ENCODE assay signal across 27 cellular contexts in genomic region chr9:99515874-99516656, GRCh38.
DNase-seq lines count a peak whose midpoint lies in the region; ATAC-seq, FAIRE-seq and TF ChIP-seq lines count a peak whose summit lies in the region.
"Had no signal": no experiment of that assay in that cellular context is flagged by ENCODE, and none has a peak within 500 bp of the region (broad histone marks: within the 10 kb centered on the region; RNA-seq: fewer than 3 reads in every experiment).

No MANE protein-coding gene starts in this region.

- peaks cover 25% of the 10 kb centered on the region for H3K4me1 Mint-ChIP-seq in CD14-positive monocyte
- H3K4me1 Mint-ChIP-seq: activated naive CD4-positive, alpha-beta T cell treated with anti-CD3 and anti-CD28 coated beads, Interleukin-2, amount 50 U/mL, for 24 hours; nephron progenitor cell had no signal

- no peak overlapping the region for H4K8ac ChIP-seq in H1 (ENCODE audit: extremely low read depth, insufficient read depth, low read length)

- no peak overlapping the region for H3K56ac ChIP-seq in H1 (replicated peaks; ENCODE audit: insufficient read length, low read depth, low read length)

- H4K5ac ChIP-seq in H1 (ENCODE audit: insufficient read length, low read depth, low read length), result no peak overlapping the region

- H3K79me2 ChIP-seq in H1 (ENCODE audit: control insufficient read depth in 1 of 2, insufficient read depth in 2 of 2, low read length in 2 of 2), result no peaks in the 10 kb centered on the region
- H3K79me2 ChIP-seq: hepatocyte, parathyroid adenoma had no signal

- no peak overlapping the region for H3K14ac ChIP-seq in H1 (ENCODE audit: insufficient read length)

- no peak for TF ChIP-seq EP300 in H1 (IDR thresholded peaks at IDR 0.05; ENCODE audit: borderline replicate concordance in 1 of 2, low read depth in 2 of 2, low read length in 2 of 2)

- H2BK12ac ChIP-seq in H1 (ENCODE audit: low read depth, low read length), result 0 out of 2 replicates have a peak overlapping the region, but pooled peaks have one; percentile 80

- no peaks in the 10 kb centered on the region for H3K36me3 Mint-ChIP-seq in CD14-positive monocyte
- H3K36me3 Mint-ChIP-seq: activated CD8-positive, alpha-beta memory T cell treated with anti-CD3 and anti-CD28 coated beads, Interleukin-2, amount 10 ng/mL, durations not matched to agents 7 days and 5 days; activated naive CD4-positive, alpha-beta T cell treated with anti-CD3 and anti-CD28 coated beads, Interleukin-2, amount 50 U/mL, for 24 hours; CD4-positive, alpha-beta memory T cell had no signal

- no peak overlapping the region for H3K23ac ChIP-seq in H1 (ENCODE audit: insufficient read length)

- H3K36me3 ChIP-seq in H1 (ENCODE audit: control insufficient read depth in 2 of 4, insufficient read depth in 4 of 4, low read length in 3 of 4), result no peaks in the 10 kb centered on the region
- H3K36me3 ChIP-seq: sigmoid colon, uterus had no signal

- intact Hi-C loops in CD14-positive monocyte (cut with micrococcal nuclease), result loop anchor here in 1 of 2 donors (5.0 to 10.0 kb wide), 3 partner anchors 76 to 149 kb away; no protein-coding TSS in a partner anchor

- no peak for ATAC-seq in GM18517 (IDR thresholded peaks at IDR 0.05; ENCODE audit: unreplicated experiment)
- ATAC-seq in HG02852 (IDR thresholded peaks at IDR 0.05; ENCODE audit: unreplicated experiment), result no peak
- no peak for ATAC-seq in HG02870 (IDR thresholded peaks at IDR 0.05; ENCODE audit: unreplicated experiment)
- ATAC-seq: activated CD8-positive, alpha-beta memory T cell treated with anti-CD3 and anti-CD28 coated beads, Interleukin-2, amount 10 ng/mL, durations not matched to agents 7 days and 5 days had no signal

- H2BK120ac ChIP-seq in H1 (replicated peaks; ENCODE audit: low read depth, low read length), result peak overlapping the region; percentile 47

- no peak for DNase-seq in CD14-positive monocyte (ENCODE audit: low spot score)
- no peak for DNase-seq in GM12892 (ENCODE audit: insufficient read length)
- peak; percentile 59 for DNase-seq in NCI-H82 treated with DMSO at 0.1 percent for 48 hours (lab: John Stamatoyannopoulos, UW; ENCODE audit: unreplicated experiment)
- DNase-seq in H1 (ENCODE audit: low read depth in 1 of 2, low spot score in 2 of 2), result no peak
- no peak for DNase-seq in midbrain (lab: John Stamatoyannopoulos, UW)
- DNase-seq: activated CD4-positive, CD25-positive, alpha-beta regulatory T cell treated with anti-CD3 and anti-CD28 coated beads, Interleukin-2, amount 50 U/mL, for 72 hours; activated CD8-positive, alpha-beta memory T cell treated with anti-CD3 and anti-CD28 coated beads, Interleukin-2, amount 10 ng/mL, durations not matched to agents 7 days and 5 days; CD4-positive, alpha-beta memory T cell; cerebellar nuclear complex; DMS153; GF-D8; H7; MM.1S; NCI-H69; nephron progenitor cell; SHP77 treated with DMSO at 0.1 percent for 48 hours; sigmoid colon; SW 1271; uterus had no signal

- POLR2A ChIA-PET in H1 (lab: Charles Lee; ENCODE audit: partially characterized antibody), result no interaction called here

- H3K9me3 Mint-ChIP-seq in CD14-positive monocyte, result peaks cover 0 to 2% (median 0%) of the 10 kb centered on the region in 7 donors
- H3K9me3 Mint-ChIP-seq: activated naive CD4-positive, alpha-beta T cell treated with anti-CD3 and anti-CD28 coated beads, Interleukin-2, amount 50 U/mL, for 24 hours; activated T-helper 1 cell treated with anti-CD3 and anti-CD28 coated beads, Interleukin-12 subunit alpha, Interleukin-12 subunit beta, Interleukin-2, Interleukin-4 antibody, amounts not matched to agents 30 ng/mL and 10 ng/mL and 1 ng/mL, durations not matched to agents 14 hours and 24 hours and 36 hours; nephron progenitor cell had no signal

- H2AFZ ChIP-seq in H1 (ENCODE audit: low read length), result no peak overlapping the region
- H2AFZ ChIP-seq: hepatocyte, parathyroid adenoma had no signal

- H3K79me1 ChIP-seq in H1 (ENCODE audit: low read depth, low read length), result no peaks in the 10 kb centered on the region

- FAIRE-seq in GM12892 (lab: Jason Lieb, UNC) (peak; percentile 48), H1 (lab: Jason Lieb, UNC) (no peak)
- FAIRE-seq: islet of Langerhans had no signal

- H3K4me3 Mint-ChIP-seq in CD14-positive monocyte, result no peak overlapping the region
- H3K4me3 Mint-ChIP-seq: activated CD8-positive, alpha-beta memory T cell treated with anti-CD3 and anti-CD28 coated beads, Interleukin-2, amount 10 ng/mL, durations not matched to agents 7 days and 5 days; activated naive CD4-positive, alpha-beta T cell treated with anti-CD3 and anti-CD28 coated beads, Interleukin-2, amount 50 U/mL, for 24 hours; activated T-helper 1 cell treated with anti-CD3 and anti-CD28 coated beads, Interleukin-12 subunit alpha, Interleukin-12 subunit beta, Interleukin-2, Interleukin-4 antibody, amounts not matched to agents 30 ng/mL and 10 ng/mL and 1 ng/mL, durations not matched to agents 14 hours and 24 hours and 36 hours; CD4-positive, alpha-beta memory T cell; nephron progenitor cell had no signal

- TF ChIP-seq POLR2A in GM12892 (IDR thresholded peaks at IDR 0.05; ENCODE audit: low read depth, low read length) (no peak), H1 (IDR thresholded peaks at IDR 0.05; ENCODE audit: control extremely low read depth in 1 of 2, low read depth in 2 of 2, low read length in 2 of 2) (no peak)

- CTCF ChIA-PET in H1 (lab: Charles Lee; ENCODE audit: partially characterized antibody), result interaction anchor here (0.6 to 2.3 kb wide), 7 partner anchors 10 to 331 kb away, joined by 3 to 9 read pairs (median 3); no protein-coding TSS in a partner anchor

- TF ChIP-seq CTCF in CD14-positive monocyte (IDR thresholded peaks at IDR 0.05) (no peak), H1 (IDR thresholded peaks at IDR 0.05; ENCODE audit: control extremely low read depth in 1 of 3, insufficient read depth in 1 of 3, low read depth in 1 of 3, low read length in 3 of 3) (no peak)

- no peak overlapping the region for H2BK20ac ChIP-seq in H1 (ENCODE audit: low read length)

- WGBS in H1 (ENCODE audit: extremely low coverage in 1 of 2, insufficient coverage in 1 of 2, insufficient read length in 1 of 2, insufficient replicate concordance in 2 of 2, low coverage in 1 of 2, low lambda C conversion rate in 2 of 2, missing lambda C conversion rate in 1 of 2), 2 experiments, result 91% methylated on average over 7 of the region's 7 CpGs; no CpG with 5 or more reads in 1 of the 2 experiments

- no peaks in the 10 kb centered on the region for H3K9me3 ChIP-seq in H1 (ENCODE audit: insufficient read depth in 2 of 2, low read depth in 1 of 2, low read length in 1 of 2)
- H3K9me3 ChIP-seq: sigmoid colon, uterus had no signal

- H3K9ac ChIP-seq in H1 (replicated peaks in 1 of 4; ENCODE audit: extremely low read depth in 1 of 4, low read depth in 3 of 4, low read length in 3 of 4), result no peak overlapping the region; a peak in 1 of 7 replicates
- H3K9ac ChIP-seq: parathyroid adenoma had no signal

- H4K20me1 ChIP-seq in H1 (replicated peaks in 1 of 2; ENCODE audit: control insufficient read depth in 1 of 2, insufficient read depth in 2 of 2, low read length in 2 of 2), result no peaks in the 10 kb centered on the region

- peaks cover 1% of the 10 kb centered on the region; the same call in 1 of the 2 replicates for H3K23me2 ChIP-seq in H1 (ENCODE audit: low read depth, low read length)

- H3K27me3 Mint-ChIP-seq in CD14-positive monocyte (ENCODE audit: low read depth in 3 of 3), result peaks cover 0 to 3% (median 0%) of the 10 kb centered on the region in 3 donors

- H3K4me2 ChIP-seq in H1 (ENCODE audit: insufficient read depth in 1 of 2, low read depth in 2 of 2, low read length in 2 of 2), result no peak overlapping the region
- H3K4me2 ChIP-seq: hepatocyte had no signal

- H4K91ac ChIP-seq in H1 (replicated peaks; ENCODE audit: insufficient read length, low read length), result no peak overlapping the region

- H2BK5ac ChIP-seq in H1 (ENCODE audit: low read depth, low read length), result no peak overlapping the region

- H3K4me3 ChIP-seq in H1 (ENCODE audit: extremely low read depth in 1 of 4, insufficient read depth in 2 of 4, low read depth in 3 of 4, low read length in 4 of 4), result no peak overlapping the region
- H3K4me3 ChIP-seq: hepatocyte, sigmoid colon, uterus had no signal

- no peak for TF ChIP-seq RAD21 in H1 (IDR thresholded peaks at IDR 0.05 in 1 of 2, conservative IDR thresholded peaks at IDR 0.05 in 1 of 2; ENCODE audit: low read depth in 2 of 2, low read length in 2 of 2)

- peak overlapping the region; percentile 32 to 82 (median 70) for H3K27ac Mint-ChIP-seq in CD14-positive monocyte
- H3K27ac Mint-ChIP-seq: activated CD8-positive, alpha-beta memory T cell treated with anti-CD3 and anti-CD28 coated beads, Interleukin-2, amount 10 ng/mL, durations not matched to agents 7 days and 5 days; activated naive CD4-positive, alpha-beta T cell treated with anti-CD3 and anti-CD28 coated beads, Interleukin-2, amount 50 U/mL, for 24 hours; CD4-positive, alpha-beta memory T cell; nephron progenitor cell had no signal

- no peak overlapping the region for H3K18ac ChIP-seq in H1 (ENCODE audit: extremely low read depth, low read length)

- H3K4ac ChIP-seq in H1 (replicated peaks; ENCODE audit: insufficient read length, low read depth, low read length), result no peak overlapping the region

- no peaks in the 10 kb centered on the region for H3K27me3 ChIP-seq in H1 (replicated peaks in 1 of 4; ENCODE audit: control insufficient read depth in 3 of 4, extremely low read depth in 1 of 4, insufficient read depth in 3 of 4, low read length in 3 of 4)
- H3K27me3 ChIP-seq: hepatocyte, sigmoid colon, uterus had no signal

- H2BK15ac ChIP-seq in H1 (ENCODE audit: low read length), result no peak overlapping the region

- 0 out of 7 replicates have a peak, but pooled peaks cover 0 to 2% (median 0%) of the 10 kb centered on the region in 4 experiments for H3K4me1 ChIP-seq in H1 (replicated peaks in 1 of 4; ENCODE audit: control insufficient read depth in 3 of 4, insufficient read depth in 4 of 4, low read length in 3 of 4)
- H3K4me1 ChIP-seq: parathyroid adenoma, sigmoid colon, uterus had no signal

- H3K27ac ChIP-seq in H1 (ENCODE audit: low read depth, low read length), result no peak overlapping the region
- H3K27ac ChIP-seq: hepatocyte, parathyroid adenoma, sigmoid colon, uterus had no signal

- H2AK5ac ChIP-seq in H1 (ENCODE audit: low read depth, low read length), result no peak overlapping the region

TF ChIP-seq in H1, 55 proteins besides CTCF, POLR2A, EP300 and RAD21 (continues in another document):
- TF ChIP-seq RBBP5 (IDR thresholded peaks at IDR 0.05; ENCODE audit: borderline replicate concordance, low read depth, low read length) (no peak), KDM4A (IDR thresholded peaks at IDR 0.05; ENCODE audit: low read depth, low read length, severe bottlenecking) (no peak), MAX (IDR thresholded peaks at IDR 0.05) (no peak), CTBP2 (IDR thresholded peaks at IDR 0.05; ENCODE audit: borderline replicate concordance, insufficient read depth, insufficient read length, low read length) (no peak), CHD2 (IDR thresholded peaks at IDR 0.05; ENCODE audit: low read length) (no peak), BRCA1 (IDR thresholded peaks at IDR 0.05; ENCODE audit: low read depth, low read length) (no peak), KDM5A (IDR thresholded peaks at IDR 0.05; ENCODE audit: low read length) (no peak)
